Comparison of ENCODE assay signal across 9 cellular contexts in genomic region chr2:137969418-137969765, GRCh38. TPM values are rescaled to one million over a fixed set of nuclear protein-coding genes. Genes with fewer than 3 reads are reported as not detected.
A peak's percentile ranks its signal among the peaks of the same experiment; 100 is the strongest.
DNase-seq lines count a peak whose midpoint lies in the region; ATAC-seq, FAIRE-seq and TF ChIP-seq lines count a peak whose summit lies in the region.
"Had no signal": no experiment of that assay in that cellular context is flagged by ENCODE, and none has a peak within 500 bp of the region (broad histone marks: within the 10 kb centered on the region; RNA-seq: fewer than 3 reads in every experiment).

No MANE protein-coding gene starts in this region.

- H3K36me3 ChIP-seq in IMR-90 (ENCODE audit: control insufficient read depth, insufficient read depth, low read length) (no peaks in the 10 kb centered on the region), gastroesophageal sphincter (peaks cover 0 to 22% of the 10 kb centered on the region in 2 donors)

- H3K56ac ChIP-seq in IMR-90 (ENCODE audit: extremely low read depth, insufficient read depth, low read length) = no peak overlapping the region

- intact Hi-C loops in IMR-90 (cut with micrococcal nuclease) = loop anchor here (5.0 to 10.0 kb wide), 2 partner anchors 305 to 533 kb away; partner anchors contain the start of gene SPOPL
- intact Hi-C loops in activated CD4-positive, alpha-beta memory T cell treated with anti-CD3 and anti-CD28 coated beads for 36 hours (cut with micrococcal nuclease) = no loop called here

- no peak for FAIRE-seq in GM19239 (lab: Jason Lieb, UNC)

- no peak overlapping the region for H3K4me3 Mint-ChIP-seq in nephron progenitor cell
- H3K4me3 Mint-ChIP-seq in activated CD4-positive, alpha-beta memory T cell treated with anti-CD3 and anti-CD28 coated beads for 36 hours = no peak overlapping the region
- H3K4me3 Mint-ChIP-seq: activated CD8-positive, alpha-beta T cell treated with anti-CD3 and anti-CD28 coated beads, Interleukin-2, amount 10 ng/mL, durations not matched to agents 7 days and 5 days had no signal

- no peaks in the 10 kb centered on the region for H3K9me1 ChIP-seq in IMR-90 (ENCODE audit: insufficient read depth, low read length)

- no peak overlapping the region for H3K14ac ChIP-seq in IMR-90 (replicated peaks; ENCODE audit: low read depth, low read length)

- no peak overlapping the region for H4K5ac ChIP-seq in IMR-90 (ENCODE audit: low read depth, low read length)

- DNase-seq in IMR-90 = peak; percentile 95
- peak; percentile 98 for DNase-seq in stromal cell of bone marrow (ENCODE audit: low read depth)
- DNase-seq in nephron progenitor cell = no peak
- DNase-seq in GM19239 (ENCODE audit: insufficient read length, low spot score) = no peak
- no peak for DNase-seq in activated CD4-positive, alpha-beta memory T cell treated with anti-CD3 and anti-CD28 coated beads for 36 hours
- DNase-seq: activated CD8-positive, alpha-beta T cell treated with anti-CD3 and anti-CD28 coated beads, Interleukin-2, amount 10 ng/mL, durations not matched to agents 7 days and 5 days had no signal

- whole genome bisulfite sequencing in IMR-90 (ENCODE audit: extremely low coverage in 2 of 2, insufficient read length in 1 of 2), 2 experiments = no CpG with 5 or more reads among the region's 1 CpG
- 0% methylated on average over 1 of the region's 1 CpG for WGBS in gastroesophageal sphincter (ENCODE audit: low coverage in 1 of 2), 2 donors

- no peak overlapping the region for H2BK120ac ChIP-seq in IMR-90 (ENCODE audit: low read depth, low read length)

- no peak overlapping the region for H2AK5ac ChIP-seq in IMR-90 (ENCODE audit: low read depth, low read length)

- TF ChIP-seq EP300 in gastroesophageal sphincter (IDR thresholded peaks at IDR 0.05) = no peak

- peaks cover 23% of the 10 kb centered on the region for H3K4me1 Mint-ChIP-seq in nephron progenitor cell
- no peaks in the 10 kb centered on the region for H3K4me1 Mint-ChIP-seq in activated CD4-positive, alpha-beta memory T cell treated with anti-CD3 and anti-CD28 coated beads for 36 hours (ENCODE audit: low read depth)

- H4K91ac ChIP-seq in IMR-90 (ENCODE audit: insufficient read depth, low read depth, low read length) = no peak overlapping the region

- no peak overlapping the region for H2AFZ ChIP-seq in IMR-90 (replicated peaks; ENCODE audit: low read length, poor library complexity)

- no peak overlapping the region for H2BK20ac ChIP-seq in IMR-90 (ENCODE audit: low read depth, low read length)

- no peak overlapping the region for H3K27ac ChIP-seq in IMR-90 (ENCODE audit: insufficient read depth, low read length)
- peak overlapping the region in 2 of 4 donors; percentile 20 to 53 for H3K27ac ChIP-seq in gastroesophageal sphincter

- ATAC-seq in IMR-90 (ENCODE audit: low read depth) (peak; percentile 54), SK-N-SH treated with all-trans-retinoic acid at 6 μM for 48 hours (peak; percentile 83), gastroesophageal sphincter (peak; percentile 64), HG02678 (IDR thresholded peaks at IDR 0.05; ENCODE audit: unreplicated experiment) (no peak)
- ATAC-seq: activated CD8-positive, alpha-beta T cell treated with anti-CD3 and anti-CD28 coated beads, Interleukin-2, amount 10 ng/mL, durations not matched to agents 7 days and 5 days had no signal

- POLR2A ChIA-PET in IMR-90 (lab: Charles Lee; ENCODE audit: unreplicated experiment) = no interaction called here
- POLR2A ChIA-PET in activated CD4-positive, alpha-beta memory T cell treated with anti-CD3 and anti-CD28 coated beads for 36 hours (lab: Charles Lee) = no interaction called here

- no peak for TF ChIP-seq CTCF in IMR-90 (conservative IDR thresholded peaks at IDR 0.05; ENCODE audit: low read depth, low read length)
- TF ChIP-seq CTCF in gastroesophageal sphincter (IDR thresholded peaks at IDR 0.05) = no peak
- TF ChIP-seq CTCF in nephron progenitor cell (IDR thresholded peaks at IDR 0.05) = no peak

- H2BK5ac ChIP-seq in IMR-90 (ENCODE audit: low read depth, low read length, poor library complexity, severe bottlenecking) = no peak overlapping the region

- peaks cover 25% of the 10 kb centered on the region for H3K36me3 Mint-ChIP-seq in nephron progenitor cell (ENCODE audit: low read depth)
- no peaks in the 10 kb centered on the region for H3K36me3 Mint-ChIP-seq in activated CD4-positive, alpha-beta memory T cell treated with anti-CD3 and anti-CD28 coated beads for 36 hours

- H2BK15ac ChIP-seq in IMR-90 (ENCODE audit: low read depth, low read length) = no peak overlapping the region

- TF ChIP-seq RAD21 in IMR-90 (IDR thresholded peaks at IDR 0.05; ENCODE audit: low read length) = no peak

- dilution Hi-C loops in IMR-90 (cut with HindIII; ENCODE audit: low sequenced_read_pairs, unreplicated experiment) = no loop called here

- H3K9me3 ChIP-seq in IMR-90 (ENCODE audit: control insufficient read depth, insufficient read depth, low read length) (no peaks in the 10 kb centered on the region), gastroesophageal sphincter (no peaks in the 10 kb centered on the region)

- in situ Hi-C loops in IMR-90 (cut with MboI; ENCODE audit: low sequenced_read_pairs) = no loop called here

- no peak overlapping the region for H3K23ac ChIP-seq in IMR-90 (ENCODE audit: low read depth, low read length)

- no peaks in the 10 kb centered on the region for H3K9me3 Mint-ChIP-seq in nephron progenitor cell
- no peaks in the 10 kb centered on the region for H3K9me3 Mint-ChIP-seq in activated CD4-positive, alpha-beta memory T cell treated with anti-CD3 and anti-CD28 coated beads for 36 hours

- H3K9ac ChIP-seq in IMR-90 (ENCODE audit: low read depth, low read length) = no peak overlapping the region

- H3K4me1 ChIP-seq in IMR-90 (ENCODE audit: control insufficient read depth, insufficient read depth, low read length) (peaks cover 5% of the 10 kb centered on the region), gastroesophageal sphincter (peaks cover 0 to 12% (median 0%) of the 10 kb centered on the region in 3 donors)

- no peak overlapping the region for H3K4ac ChIP-seq in IMR-90 (ENCODE audit: low read depth, low read length)

- H4K20me1 ChIP-seq in IMR-90 (ENCODE audit: insufficient read depth, low read length) = no peaks in the 10 kb centered on the region

- H3K27me3 ChIP-seq in IMR-90 (ENCODE audit: control insufficient read depth, insufficient read depth, low read length) (no peaks in the 10 kb centered on the region), gastroesophageal sphincter (no peaks in the 10 kb centered on the region)

- CTCF ChIA-PET in IMR-90 (lab: Yijun Ruan, JAX) = no interaction called here
- CTCF ChIA-PET in activated CD4-positive, alpha-beta memory T cell treated with anti-CD3 and anti-CD28 coated beads for 36 hours (lab: Charles Lee) = no interaction called here

- no peaks in the 10 kb centered on the region for H3K27me3 Mint-ChIP-seq in nephron progenitor cell (ENCODE audit: low read depth, poor library complexity)
- H3K27me3 Mint-ChIP-seq in activated CD4-positive, alpha-beta memory T cell treated with anti-CD3 and anti-CD28 coated beads for 36 hours = no peaks in the 10 kb centered on the region

- H2AK9ac ChIP-seq in IMR-90 (replicated peaks; ENCODE audit: low read depth, low read length, poor library complexity) = no peak overlapping the region

- H4K8ac ChIP-seq in IMR-90 (ENCODE audit: low read depth in 2 of 2, low read length in 2 of 2) = no peak overlapping the region

- H3K4me3 ChIP-seq in IMR-90 (ENCODE audit: insufficient read depth, low read depth, low read length) (no peak overlapping the region), gastroesophageal sphincter (no peak overlapping the region)

- 0 out of 4 replicates have a peak, but pooled peaks cover 0 to 3% of the 10 kb centered on the region in 2 experiments for H3K79me1 ChIP-seq in IMR-90 (ENCODE audit: low read depth in 1 of 2, low read length in 2 of 2)

- H3K4me2 ChIP-seq in IMR-90 (ENCODE audit: low read depth, low read length) = peak overlapping the region; percentile 52; the same call in 1 of the 2 replicates

- TF ChIP-seq POLR2A in IMR-90 (IDR thresholded peaks at IDR 0.05; ENCODE audit: low read depth, low read length) (no peak), gastroesophageal sphincter (IDR thresholded peaks at IDR 0.05) (no peak)

- no TSS peak for BruUV-seq in IMR-90 (replicated peaks; lab: Mats Ljungman, UMichigan)

- no peak overlapping the region for H3K27ac Mint-ChIP-seq in nephron progenitor cell
- H3K27ac Mint-ChIP-seq in activated CD4-positive, alpha-beta memory T cell treated with anti-CD3 and anti-CD28 coated beads for 36 hours = no peak overlapping the region
- H3K27ac Mint-ChIP-seq: activated CD8-positive, alpha-beta T cell treated with anti-CD3 and anti-CD28 coated beads, Interleukin-2, amount 10 ng/mL, durations not matched to agents 7 days and 5 days had no signal

- no peak overlapping the region for H3K18ac ChIP-seq in IMR-90 (ENCODE audit: low read depth, low read length)

TF ChIP-seq in IMR-90, 13 proteins besides CTCF, POLR2A, EP300 and RAD21:
- TF ChIP-seq BHLHE40 (IDR thresholded peaks at IDR 0.05; ENCODE audit: low read depth, low read length) (no peak), MAFK (IDR thresholded peaks at IDR 0.05; ENCODE audit: low read depth, low read length) (no peak), FOS (IDR thresholded peaks at IDR 0.05; ENCODE audit: low read depth, low read length) (0 out of 2 replicates have a peak, but pooled peaks have one; percentile 10), NFE2L2 (IDR thresholded peaks at IDR 0.05; ENCODE audit: low read depth, low read length) (peak; percentile 69), CEBPB (IDR thresholded peaks at IDR 0.05; ENCODE audit: low read depth, low read length) (peak; percentile 75), MAZ (IDR thresholded peaks at IDR 0.05; ENCODE audit: borderline replicate concordance, low read depth, low read length) (no peak)

TF ChIP-seq in SK-N-SH treated with all-trans-retinoic acid at 6 μM for 48 hours, 23 proteins besides CTCF, POLR2A, EP300 and RAD21 (continues in another document):
- TF ChIP-seq ZFP30 (CRISPR knock-in tag; IDR thresholded peaks at IDR 0.05) = no peak

RNA-seq across cellular contexts. Expression of gene HNMT, which starts 5.1 kb away (rescaled TPM):
- 12.2 and 14.2 TPM in 2 replicates for total RNA-seq in IMR-90 (2012; rRNA removed)
- polyA plus RNA-seq in IMR-90 (2012; rRNA removed) = 6.3 and 6.4 TPM in 2 replicates
- 2.7 and 2.8 TPM in 2 replicates for polyA plus RNA-seq in IMR-90 (2012; cell fraction: cytosol; rRNA removed)
- 0.25 and 5.2 TPM in 2 replicates for polyA plus RNA-seq in IMR-90 (2012; cell fraction: nucleus; rRNA removed; ENCODE audit: low replicate concordance)
- 10 to 100 TPM; 16.7 to 52.8 (median 47.7) TPM for total RNA-seq in gastroesophageal sphincter
- total RNA-seq in activated CD4-positive, alpha-beta memory T cell treated with anti-CD3 and anti-CD28 coated beads for 36 hours = not detected
- total RNA-seq: activated CD8-positive, alpha-beta T cell treated with anti-CD3 and anti-CD28 coated beads, Interleukin-2, amount 10 ng/mL, durations not matched to agents 7 days and 5 days had no signal

Comparison
In these comparisons a context has a peak if more than half of its experiments do, and no peak if none do; other contexts are left out.
1. DNase-seq: peak in IMR-90 (single experiment) and stromal cell of bone marrow (single experiment); none in nephron progenitor cell (single experiment), GM19239 (single experiment) and activated CD4-positive, alpha-beta memory T cell treated with anti-CD3 and anti-CD28 coated beads for 36 hours (single experiment).
2. RNA of gene HNMT, which starts 5.1 kb away (total RNA-seq): 16.7 to 52.8 TPM in gastroesophageal sphincter and 12.2 to 14.2 TPM in IMR-90; not detected in activated CD4-positive, alpha-beta memory T cell treated with anti-CD3 and anti-CD28 coated beads for 36 hours; every median in the first group is over 10 times any median in the second.